Comparison of ENCODE assay signal across 9 cellular contexts in the genomic region with DNA sequence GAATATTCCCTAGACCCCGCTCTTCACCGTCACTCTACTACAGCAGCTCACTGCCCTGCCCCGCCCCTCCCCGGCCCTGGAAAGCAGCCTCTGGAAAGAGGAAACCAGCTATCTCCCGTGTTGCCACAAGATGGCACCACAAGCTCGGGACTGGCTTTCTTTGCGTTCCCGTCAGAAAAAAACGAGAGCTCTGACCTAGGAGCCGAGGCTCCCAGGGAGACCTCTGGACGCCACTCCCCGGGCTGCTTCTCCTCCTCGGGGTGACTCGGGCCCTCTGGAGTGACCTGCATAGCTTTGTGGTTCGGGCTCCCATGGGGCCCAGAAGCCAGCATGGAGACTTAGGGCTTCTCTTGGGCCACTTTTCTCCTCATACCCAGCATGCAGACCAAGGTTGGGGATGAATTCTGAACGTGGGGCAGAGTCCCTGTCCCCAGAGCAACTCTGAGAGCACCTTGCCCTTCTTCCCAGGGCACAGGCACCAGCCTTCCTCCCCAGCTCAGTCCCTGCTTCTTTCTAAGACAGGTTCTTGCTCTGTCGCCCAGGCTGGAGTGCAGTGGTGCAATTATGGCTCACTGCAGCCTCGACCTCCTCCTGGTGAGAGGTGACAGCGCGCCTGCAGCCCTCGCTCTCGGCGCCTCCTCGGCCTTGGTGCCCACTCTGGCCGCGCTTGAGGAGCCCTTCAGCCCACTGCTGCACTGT. TPM values are rescaled to one million over a fixed set of nuclear protein-coding genes. Genes with fewer than 3 reads are reported as not detected.
A peak's percentile ranks its signal among the peaks of the same experiment; 100 is the strongest.
DNase-seq lines count a peak whose midpoint lies in the region; ATAC-seq, FAIRE-seq and TF ChIP-seq lines count a peak whose summit lies in the region.
"Had no signal": no experiment of that assay in that cellular context is flagged by ENCODE, and none has a peak within 500 bp of the region (broad histone marks: within the 10 kb centered on the region; RNA-seq: fewer than 3 reads in every experiment).

No MANE protein-coding gene starts in this region.

- CTCF ChIA-PET in Caco-2 (lab: Charles Lee) = interaction anchor here (0.6 to 6.6 kb wide), 33 partner anchors 9 to 1089 kb away, joined by 3 to 194 read pairs (median 4); a partner anchor contains a TSS

- BruUV-seq in Caco-2 (replicated peaks; lab: Mats Ljungman, UMichigan) = no TSS peak

- H3K36me3 Mint-ChIP-seq in Caco-2 (ENCODE audit: insufficient read depth, unreplicated experiment) (no peaks in the 10 kb centered on the region), endothelial cell (ENCODE audit: low read depth, unreplicated experiment) (peaks cover 6% of the 10 kb centered on the region)

- peak; percentile 99 for ATAC-seq in mucosa of descending colon
- no peak for ATAC-seq in GM21390 (IDR thresholded peaks at IDR 0.05; ENCODE audit: unreplicated experiment)

- H3K36me3 ChIP-seq in Caco-2 (ENCODE audit: control insufficient read depth, insufficient read depth, low read length) = no peaks in the 10 kb centered on the region
- no peaks in the 10 kb centered on the region for H3K36me3 ChIP-seq in mucosa of descending colon (ENCODE audit: low read depth)

- H3K4me1 ChIP-seq in Caco-2 (no peaks in the 10 kb centered on the region), mucosa of descending colon (ENCODE audit: low read depth) (peaks cover 4% of the 10 kb centered on the region)

- H3K4me3 ChIP-seq in Caco-2 (ENCODE audit: low read depth, low read length) = no peak overlapping the region
- no peak overlapping the region for H3K4me3 ChIP-seq in mucosa of descending colon

- H3K4me3 Mint-ChIP-seq in Caco-2 (ENCODE audit: unreplicated experiment) (peak overlapping the region; percentile 54), endothelial cell (ENCODE audit: unreplicated experiment) (no peak overlapping the region)

- H3K27me3 Mint-ChIP-seq in Caco-2 (ENCODE audit: insufficient read depth, unreplicated experiment) (peaks cover 19% of the 10 kb centered on the region), endothelial cell (ENCODE audit: unreplicated experiment) (peaks cover 7% of the 10 kb centered on the region)

- peak; percentile 60 to 89 for TF ChIP-seq CTCF in Caco-2 (IDR thresholded peaks at IDR 0.05; ENCODE audit: insufficient read depth in 1 of 2, low read depth in 1 of 2, low read length in 1 of 2, severe bottlenecking in 1 of 2, unreplicated experiment in 1 of 2)
- peak; percentile 61 for TF ChIP-seq CTCF in endothelial cell (IDR thresholded peaks at IDR 0.05; ENCODE audit: unreplicated experiment)
- TF ChIP-seq CTCF in mucosa of descending colon (IDR thresholded peaks at IDR 0.05) = peak; percentile 69

- POLR2A ChIA-PET in Caco-2 (lab: Charles Lee) = interaction anchor here (1.0 kb wide), 1 partner anchor 22 kb away, joined by 6 read pairs; a partner anchor contains a TSS

- H3K27me3 ChIP-seq in Caco-2 (replicated peaks; ENCODE audit: control insufficient read depth, insufficient read depth, low read length) = no peaks in the 10 kb centered on the region

- no peak for FAIRE-seq in HTR-8/SVneo (lab: Jason Lieb, UNC)
- FAIRE-seq: TTC549 had no signal

- H3K4me1 Mint-ChIP-seq in Caco-2 (ENCODE audit: low read depth, unreplicated experiment) (peaks cover 8% of the 10 kb centered on the region), endothelial cell (ENCODE audit: unreplicated experiment) (peaks cover 3% of the 10 kb centered on the region)

- H3K27ac Mint-ChIP-seq in Caco-2 (ENCODE audit: unreplicated experiment) = peak overlapping the region; percentile 17
- H3K27ac Mint-ChIP-seq in endothelial cell (ENCODE audit: unreplicated experiment) = no peak overlapping the region

- intact Hi-C loops in Caco-2 (cut with micrococcal nuclease; ENCODE audit: unreplicated experiment) = loop anchor here (1.0 to 5.0 kb wide), 2 partner anchors 64 to 349 kb away; no protein-coding TSS in a partner anchor
- intact Hi-C loops in mucosa of descending colon (cut with DNase I, micrococcal nuclease) = no loop called here

- H3K9me3 Mint-ChIP-seq in Caco-2 (ENCODE audit: unreplicated experiment) = peaks cover 9% of the 10 kb centered on the region
- no peaks in the 10 kb centered on the region for H3K9me3 Mint-ChIP-seq in endothelial cell (ENCODE audit: unreplicated experiment)

- H3K9me3 ChIP-seq in Caco-2 = no peaks in the 10 kb centered on the region
- H3K9me3 ChIP-seq in mucosa of descending colon = no peaks in the 10 kb centered on the region

- DNase-seq in Caco-2 (peak; percentile 82 to 87), HTR-8/SVneo (ENCODE audit: insufficient read length, low spot score) (peak; percentile 80), NOMO-1 treated with dmso at 0.1 percent for 144 hours (lab: John Stamatoyannopoulos, UW; ENCODE audit: unreplicated experiment) (peak; percentile 61), endothelial cell (ENCODE audit: low spot score) (peak; percentile 89), mucosa of descending colon (peak; percentile 73 to 91 (median 87))
- DNase-seq in activated CD8-positive, alpha-beta memory T cell treated with anti-CD3 and anti-CD28 coated beads, Interleukin-2, amount 50 U/mL, for 1 hour (ENCODE audit: extremely low read depth) = peak; percentile 46
- DNase-seq in stimulated activated CD8-positive, alpha-beta memory T cell treated with anti-CD3 and anti-CD28 coated beads, Interleukin-4, amount 100 ng/mL, for 24 hours (ENCODE audit: low read depth) = peak; percentile 67

RNA-seq across cellular contexts. Expression of a gene that starts 19.0 kb away (rescaled TPM):
- total RNA-seq in Caco-2 (2022) (7.6 TPM in 2 replicates), endothelial cell (ENCODE audit: unreplicated experiment) (14.3 TPM), mucosa of descending colon (10 to 100 TPM; 11.5 to 13.4 (median 12.4) TPM)

RNA-seq across cellular contexts. Expression of a gene that starts 21.4 kb away (rescaled TPM):
- 18.7 and 19.5 TPM in 2 replicates for total RNA-seq in Caco-2 (2022)
- total RNA-seq in endothelial cell (ENCODE audit: unreplicated experiment) = 161 TPM
- total RNA-seq in mucosa of descending colon = 10 to 100 TPM; 27.6 to 52.2 (median 35.6) TPM

RNA-seq across cellular contexts. Expression of a gene that starts 46.9 kb away (rescaled TPM):
- 1.3 and 3.7 TPM in 2 replicates for total RNA-seq in Caco-2 (2022)
- 156 TPM for total RNA-seq in endothelial cell (ENCODE audit: unreplicated experiment)
- total RNA-seq in mucosa of descending colon = 1 to 10 TPM in 2 of 3 donors, under 1 TPM in 1; 0.87 to 7.9 (median 5.1) TPM

Comparison
In these comparisons a context has a peak if more than half of its experiments do, and no peak if none do; other contexts are left out.
1. RNA of a gene that starts 46.9 kb away (total RNA-seq): 156 TPM in endothelial cell (single experiment); 0.87 to 7.9 TPM in mucosa of descending colon and 1.3 to 3.7 TPM in Caco-2; every median in the first group is over 10 times any median in the second.
2. Peak in every context shown above with its lines, with median percentiles within 50 percentile points of each other: DNase-seq and CTCF ChIP-seq.